1 cellular context compared by ENCODE assay signal in the genomic region with DNA sequence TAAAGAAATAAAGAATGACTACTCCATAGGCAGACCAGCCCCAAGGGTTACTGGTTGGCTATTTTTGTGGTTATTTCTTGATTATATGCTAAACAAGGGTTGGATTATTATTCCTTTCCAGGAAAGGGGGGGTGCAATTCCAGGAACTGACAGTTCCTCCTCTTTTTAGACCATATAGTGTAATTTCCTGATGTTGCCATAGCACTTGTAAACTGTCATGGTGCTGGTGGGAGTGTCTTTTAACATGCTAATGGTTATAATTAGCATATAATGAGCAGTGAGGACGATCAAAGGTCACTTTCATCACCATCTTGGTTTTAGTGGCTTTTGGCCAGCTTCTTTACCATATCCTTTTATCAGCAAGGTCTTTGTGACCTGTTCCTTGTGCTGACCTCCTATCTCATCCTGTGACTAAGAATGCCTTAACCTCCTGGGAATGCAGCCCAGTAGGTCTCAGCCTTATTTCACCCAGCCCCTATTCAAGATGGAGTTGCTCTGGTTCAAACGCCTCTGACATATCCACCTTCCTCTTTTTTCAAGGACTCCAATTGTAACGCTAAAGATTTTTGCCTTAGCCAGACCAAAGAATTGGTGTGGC.
TF ChIP-seq lines count a peak whose summit lies in the region.
"Not testable (repeated sequence)": the region's sequence is repeated elsewhere in the genome, so short reads cannot be mapped to it uniquely, and the experiment has no call there.

No MANE protein-coding gene starts in this region.

TF ChIP-seq in K562, 482 proteins besides CTCF, POLR2A, EP300 and RAD21 (continued from another document and continues in another):
- TF ChIP-seq, protein P1, sequence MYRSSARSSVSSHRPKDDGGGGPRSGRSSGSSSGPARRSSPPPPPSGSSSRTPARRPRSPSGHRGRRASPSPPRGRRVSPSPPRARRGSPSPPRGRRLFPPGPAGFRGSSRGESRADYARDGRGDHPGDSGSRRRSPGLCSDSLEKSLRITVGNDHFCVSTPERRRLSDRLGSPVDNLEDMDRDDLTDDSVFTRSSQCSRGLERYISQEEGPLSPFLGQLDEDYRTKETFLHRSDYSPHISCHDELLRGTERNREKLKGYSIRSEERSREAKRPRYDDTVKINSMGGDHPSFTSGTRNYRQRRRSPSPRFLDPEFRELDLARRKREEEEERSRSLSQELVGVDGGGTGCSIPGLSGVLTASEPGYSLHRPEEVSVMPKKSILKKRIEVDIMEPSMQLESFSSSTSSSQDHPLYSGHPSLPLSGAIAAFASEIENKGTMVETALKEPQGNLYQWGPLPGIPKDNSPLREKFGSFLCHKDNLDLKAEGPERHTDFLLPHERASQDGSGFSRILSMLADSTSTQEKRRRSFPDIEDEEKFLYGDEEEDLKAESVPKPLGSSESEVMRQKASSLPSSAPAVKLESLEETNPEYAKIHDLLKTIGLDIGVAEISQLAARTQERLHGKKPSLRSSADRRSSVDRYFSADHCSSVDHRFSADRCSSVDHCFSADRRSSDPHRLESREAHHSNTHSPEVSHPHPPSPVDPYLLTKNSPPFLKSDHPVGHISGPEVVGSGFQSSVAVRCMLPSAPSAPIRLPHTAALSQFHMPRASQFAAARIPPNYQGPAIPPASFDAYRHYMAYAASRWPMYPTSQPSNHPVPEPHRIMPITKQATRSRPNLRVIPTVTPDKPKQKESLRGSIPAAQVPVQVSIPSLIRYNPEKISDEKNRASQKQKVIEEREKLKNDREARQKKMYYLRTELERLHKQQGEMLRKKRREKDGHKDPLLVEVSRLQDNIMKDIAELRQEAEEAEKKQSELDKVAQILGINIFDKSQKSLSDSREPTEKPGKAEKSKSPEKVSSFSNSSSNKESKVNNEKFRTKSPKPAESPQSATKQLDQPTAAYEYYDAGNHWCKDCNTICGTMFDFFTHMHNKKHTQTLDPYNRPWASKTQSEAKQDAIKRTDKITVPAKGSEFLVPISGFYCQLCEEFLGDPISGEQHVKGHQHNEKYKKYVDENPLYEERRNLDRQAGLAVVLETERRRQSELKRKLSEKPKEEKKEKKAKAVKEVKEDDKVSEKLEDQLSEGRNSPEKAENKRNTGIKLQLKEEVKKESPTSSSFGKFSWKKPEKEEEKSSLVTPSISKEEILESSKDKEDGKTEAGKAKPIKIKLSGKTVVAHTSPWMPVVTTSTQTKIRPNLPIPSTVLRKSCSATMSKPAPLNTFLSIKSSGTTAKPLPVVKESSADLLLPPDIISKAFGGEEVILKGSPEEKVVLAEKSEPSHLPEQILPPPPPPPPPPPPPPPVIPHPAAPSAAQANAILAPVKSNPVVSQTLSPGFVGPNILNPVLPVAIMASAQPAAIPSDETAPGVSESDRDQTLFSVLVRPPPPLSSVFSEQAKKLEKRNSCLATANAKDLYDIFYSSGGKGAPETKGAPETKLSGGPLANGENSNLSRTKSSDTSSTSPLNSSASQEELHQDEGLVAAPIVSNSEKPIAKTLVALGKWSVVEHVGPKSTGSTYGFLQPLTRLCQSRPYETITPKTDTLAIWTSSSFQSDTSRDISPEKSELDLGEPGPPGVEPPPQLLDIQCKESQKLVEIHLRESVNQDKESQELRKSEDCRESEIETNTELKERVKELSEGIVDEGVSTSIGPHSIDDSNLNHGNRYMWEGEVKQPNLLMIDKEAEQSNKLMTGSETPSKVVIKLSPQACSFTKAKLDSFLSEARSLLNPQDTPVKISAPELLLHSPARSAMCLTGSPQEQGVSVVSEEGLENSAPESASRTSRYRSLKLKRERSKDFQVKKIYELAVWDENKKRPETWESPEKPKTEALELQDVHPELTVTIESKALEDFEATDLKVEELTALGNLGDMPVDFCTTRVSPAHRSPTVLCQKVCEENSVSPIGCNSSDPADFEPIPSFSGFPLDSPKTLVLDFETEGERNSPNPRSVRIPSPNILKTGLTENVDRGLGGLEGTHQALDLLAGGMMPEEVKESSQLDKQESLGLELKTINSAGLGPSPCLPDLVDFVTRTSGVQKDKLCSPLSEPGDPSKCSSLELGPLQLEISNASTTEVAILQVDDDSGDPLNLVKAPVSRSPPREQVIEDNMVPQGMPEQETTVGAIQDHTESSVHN (IDR thresholded peaks at IDR 0.05; ENCODE audit: borderline replicate concordance in 1 of 2, low read depth in 1 of 2), result 0 out of 4 replicates have a peak, but pooled peaks of 1 of the 2 experiments have one; percentile 32
- TF ChIP-seq ID3 (CRISPR knock-in tag; IDR thresholded peaks at IDR 0.05); NR4A1 (CRISPR knock-in tag; IDR thresholded peaks at IDR 0.05); CEBPG (tag; conservative IDR thresholded peaks at IDR 0.05 in 1 of 2, IDR thresholded peaks at IDR 0.05 in 1 of 2); ATF3 (CRISPR knock-in tag; conservative IDR thresholded peaks at IDR 0.05); NR2C1 (IDR thresholded peaks at IDR 0.05): not testable (repeated sequence)
- TF ChIP-seq ID3 (tag; IDR thresholded peaks at IDR 0.05) (peak; percentile 78; the same call in 1 of the 2 replicates), CSDE1 (IDR thresholded peaks at IDR 0.05) (peak in 1 of 2 experiments; percentile 56; a peak in 1 of 4 replicates), RFX1 (IDR thresholded peaks at IDR 0.05) (peak; percentile 92), ATF7 (IDR thresholded peaks at IDR 0.05) (peak; percentile 81), BMI1 (IDR thresholded peaks at IDR 0.05; ENCODE audit: low read length) (peak; percentile 62; the same call in 1 of the 2 replicates), SRF (CRISPR knock-in tag; IDR thresholded peaks at IDR 0.05) (0 out of 4 replicates have a peak, but pooled peaks of 1 of the 2 experiments have one; percentile 33), SMARCA4 (IDR thresholded peaks at IDR 0.05) (0 out of 2 replicates have a peak, but pooled peaks have one; percentile 47), NFIC (IDR thresholded peaks at IDR 0.05) (peak; percentile 33; the same call in 1 of the 2 replicates), MNT (conservative IDR thresholded peaks at IDR 0.05) (peak; percentile 28 to 29; a peak in 1 of 4 replicates), DPF2 (IDR thresholded peaks at IDR 0.05) (peak; percentile 45; the same call in 1 of the 2 replicates), NR4A1 (tag; IDR thresholded peaks at IDR 0.05) (peak; percentile 89), SMAD4 (CRISPR knock-in tag; conservative IDR thresholded peaks at IDR 0.05) (peak; percentile 44), VEZF1 (CRISPR knock-in tag; IDR thresholded peaks at IDR 0.05) (peak; percentile 38; the same call in 1 of the 2 replicates), HDAC3 (IDR thresholded peaks at IDR 0.05; ENCODE audit: borderline replicate concordance, partially characterized antibody) (peak; percentile 39), ESRRA (IDR thresholded peaks at IDR 0.05; ENCODE audit: borderline replicate concordance, low read depth) (peak; percentile 96), MEIS2 (IDR thresholded peaks at IDR 0.05; ENCODE audit: partially characterized antibody) (peak; percentile 29), CEBPG (CRISPR knock-in tag; IDR thresholded peaks at IDR 0.05) (peak; percentile 21; the same call in 1 of the 2 replicates), ATF3 (IDR thresholded peaks at IDR 0.05) (peak; percentile 63; the same call in 1 of the 2 replicates), ARID1B (IDR thresholded peaks at IDR 0.05) (0 out of 2 replicates have a peak, but pooled peaks have one; percentile 40), ZNF584 (CRISPR knock-in tag; IDR thresholded peaks at IDR 0.05; ENCODE audit: low read depth) (0 out of 2 replicates have a peak, but pooled peaks have one; percentile 38), NR2C1 (tag; IDR thresholded peaks at IDR 0.05) (peak; percentile 52; the same call in 1 of the 2 replicates), MEF2D (tag; conservative IDR thresholded peaks at IDR 0.05; ENCODE audit: low read depth) (peak; percentile 65; the same call in 1 of the 2 replicates), PKNOX1 (IDR thresholded peaks at IDR 0.05) (peak; percentile 72), FOXK2 (conservative IDR thresholded peaks at IDR 0.05 in 1 of 2, IDR thresholded peaks at IDR 0.05 in 1 of 2; ENCODE audit: low read depth in 2 of 2) (peak in 1 of 2 experiments; percentile 54; a peak in 1 of 4 replicates), HDAC8 (tag; IDR thresholded peaks at IDR 0.05) (peak; percentile 72; the same call in 1 of the 2 replicates), NCOR1 (IDR thresholded peaks at IDR 0.05) (peak; percentile 27; the same call in 1 of the 2 replicates)
- TF ChIP-seq, protein P2, sequence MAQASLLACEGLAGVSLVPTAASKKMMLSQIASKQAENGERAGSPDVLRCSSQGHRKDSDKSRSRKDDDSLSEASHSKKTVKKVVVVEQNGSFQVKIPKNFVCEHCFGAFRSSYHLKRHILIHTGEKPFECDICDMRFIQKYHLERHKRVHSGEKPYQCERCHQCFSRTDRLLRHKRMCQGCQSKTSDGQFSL (CRISPR knock-in tag; IDR thresholded peaks at IDR 0.05), result peak; percentile 89
- TF ChIP-seq, protein P2 (tag; IDR thresholded peaks at IDR 0.05), result peak in 1 of 2 experiments; percentile 73; a peak in 2 of 4 replicates
- TF ChIP-seq, protein P3, sequence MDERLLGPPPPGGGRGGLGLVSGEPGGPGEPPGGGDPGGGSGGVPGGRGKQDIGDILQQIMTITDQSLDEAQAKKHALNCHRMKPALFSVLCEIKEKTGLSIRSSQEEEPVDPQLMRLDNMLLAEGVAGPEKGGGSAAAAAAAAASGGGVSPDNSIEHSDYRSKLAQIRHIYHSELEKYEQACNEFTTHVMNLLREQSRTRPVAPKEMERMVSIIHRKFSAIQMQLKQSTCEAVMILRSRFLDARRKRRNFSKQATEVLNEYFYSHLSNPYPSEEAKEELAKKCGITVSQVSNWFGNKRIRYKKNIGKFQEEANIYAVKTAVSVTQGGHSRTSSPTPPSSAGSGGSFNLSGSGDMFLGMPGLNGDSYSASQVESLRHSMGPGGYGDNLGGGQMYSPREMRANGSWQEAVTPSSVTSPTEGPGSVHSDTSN (CRISPR knock-in tag; IDR thresholded peaks at IDR 0.05; ENCODE audit: low read depth), result not testable (repeated sequence)
- TF ChIP-seq, protein P3 (tag; conservative IDR thresholded peaks at IDR 0.05; ENCODE audit: low read depth), result peak; percentile 22; the same call in 1 of the 2 replicates
